6 cellular contexts compared by ENCODE assay signal in genomic region chr10:85789125-85789524, GRCh38.
"Had no signal": no experiment of that assay in that cellular context is flagged by ENCODE, and none has a peak within 500 bp of the region (broad histone marks: within the 10 kb centered on the region; RNA-seq: fewer than 3 reads in every experiment).

No MANE protein-coding gene starts in this region.

- H3K4me3 ChIP-seq: GM23248, HAP-1 had no signal

- H3K36me3 ChIP-seq: HAP-1 had no signal

- H3K27ac ChIP-seq: GM23248, HL-60 had no signal

- DNase-seq: GM23248, GOT3, H7, HFFc6 had no signal

- H3K9me3 ChIP-seq: HAP-1 had no signal

- H3K4me1 ChIP-seq: HAP-1 had no signal
